Comparison of ENCODE assay signal across 4 cellular contexts in genomic region chr1:58582143-58582542, GRCh38. TPM values are rescaled to one million over a fixed set of nuclear protein-coding genes. Genes with fewer than 3 reads are reported as not detected.
"Had no signal": no experiment of that assay in that cellular context is flagged by ENCODE, and none has a peak within 500 bp of the region (broad histone marks: within the 10 kb centered on the region; RNA-seq: fewer than 3 reads in every experiment).

No MANE protein-coding gene starts in this region.

RNA-seq across cellular contexts. Expression of gene TACSTD2, which starts 5.1 kb away (rescaled TPM):
- total RNA-seq: activated naive CD4-positive, alpha-beta T cell treated with anti-CD3 and anti-CD28 coated beads for 36 hours; activated naive CD8-positive, alpha-beta T cell treated with anti-CD3 and anti-CD28 coated beads, Interleukin-2, amount 10 ng/mL, durations not matched to agents 7 days and 5 days; activated T-helper 1 cell treated with anti-CD3 and anti-CD28 coated beads, Interleukin-12 subunit alpha, Interleukin-12 subunit beta, Interleukin-2, Interleukin-4 antibody, amounts not matched to agents 30 ng/mL and 10 ng/mL and 1 ng/mL, durations not matched to agents 14 hours and 24 hours and 36 hours; cardiac muscle cell had no signal
